ENCODE assay signal across 21 cellular contexts in the genomic region with DNA sequence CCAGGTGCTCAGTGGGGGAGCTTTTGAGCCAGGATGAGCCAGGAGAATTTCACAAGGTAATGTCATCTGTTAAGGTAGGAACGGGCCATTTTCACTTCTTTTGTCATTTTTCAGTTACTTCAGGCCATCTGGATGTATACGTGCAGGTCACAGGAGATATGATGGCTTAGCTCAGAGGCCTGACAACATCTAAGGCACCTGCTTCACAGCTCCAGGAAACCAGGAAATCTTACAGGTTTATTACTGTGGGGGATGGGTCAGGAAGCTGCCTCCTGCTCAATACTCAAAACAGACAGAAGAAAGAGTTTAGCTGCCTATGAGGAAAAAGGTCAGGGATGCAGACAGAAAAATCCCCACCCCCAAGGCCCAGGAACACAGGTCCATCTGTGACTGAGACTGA.
"Had no signal": no experiment of that assay in that cellular context is flagged by ENCODE, and none has a peak within 500 bp of the region (broad histone marks: within the 10 kb centered on the region; RNA-seq: fewer than 3 reads in every experiment).

No MANE protein-coding gene starts in this region.

- H3K36me3 ChIP-seq: cardiac muscle cell, thyroid gland had no signal

- H2AFZ ChIP-seq: parathyroid adenoma had no signal

- H3K4me3 ChIP-seq: cardiac muscle cell, thyroid gland had no signal

- H3K9me3 ChIP-seq: thyroid gland had no signal

- H3K4me1 Mint-ChIP-seq: activated naive CD8-positive, alpha-beta T cell treated with anti-CD3 and anti-CD28 coated beads, Interleukin-2, amount 50 U/mL, for 24 hours; nephron had no signal

- H3K27me3 ChIP-seq: cardiac muscle cell, thyroid gland had no signal

- H3K4me3 Mint-ChIP-seq: activated naive CD8-positive, alpha-beta T cell treated with anti-CD3 and anti-CD28 coated beads, Interleukin-2, amount 50 U/mL, for 24 hours; activated T-cell treated with anti-CD3 and anti-CD28 coated beads, Interleukin-2, amount 50 U/mL, for 4 hours; nephron had no signal

- H3K79me2 ChIP-seq: parathyroid adenoma had no signal

- H3K27me3 Mint-ChIP-seq: activated naive CD8-positive, alpha-beta T cell treated with anti-CD3 and anti-CD28 coated beads, Interleukin-2, amount 50 U/mL, for 24 hours had no signal

- H3K27ac ChIP-seq: cardiac muscle cell, parathyroid adenoma, thyroid gland had no signal

- H3K4me1 ChIP-seq: parathyroid adenoma, thyroid gland had no signal

- H3K9ac ChIP-seq: parathyroid adenoma had no signal

- DNase-seq: activated CD4-positive, alpha-beta T cell treated with anti-CD3 and anti-CD28 coated beads for 4 hours; activated CD4-positive, alpha-beta T cell treated with anti-CD3 and anti-CD28 coated beads, Interleukin-2, amount 50 U/mL, for 48 hours; activated CD4-positive, CD25-positive, alpha-beta regulatory T cell; activated CD8-positive, alpha-beta memory T cell treated with anti-CD3 and anti-CD28 coated beads, Interleukin-2, amount 50 U/mL, for 48 hours; activated effector memory CD4-positive, alpha-beta T cell treated with Interleukin-2 at 50 U/mL for 16 hours; activated naive CD4-positive, alpha-beta T cell treated with anti-CD3 and anti-CD28 coated beads, Interleukin-2, amount 50 U/mL, for 16 hours; activated naive CD8-positive, alpha-beta T cell treated with anti-CD3 and anti-CD28 coated beads, Interleukin-2, amount 50 U/mL, for 24 hours; activated T-cell treated with anti-CD3 and anti-CD28 coated beads, Interleukin-2, amount 50 U/mL, for 4 hours; dermis blood vessel endothelial cell; effector CD8-positive, alpha-beta T cell; foreskin melanocyte; hippocampal formation; right cardiac atrium; stimulated activated CD4-positive, alpha-beta T cell treated with anti-CD3 and anti-CD28 coated beads, Interleukin-12 subunit alpha, Interleukin-12 subunit beta, amount 100 ng/mL, for 4 hours; stimulated activated CD4-positive, alpha-beta T cell treated with anti-CD3 and anti-CD28 coated beads, Interleukin-4, amount 100 ng/mL, for 4 hours; stimulated activated naive CD8-positive, alpha-beta T cell treated with anti-CD3 and anti-CD28 coated beads, Interleukin-15, Interleukin-2, amounts not matched to agents 100 U/mL and 50 U/mL, for 24 hours; T-helper 9 cell; thyroid gland had no signal

- H3K27ac Mint-ChIP-seq: activated naive CD8-positive, alpha-beta T cell treated with anti-CD3 and anti-CD28 coated beads, Interleukin-2, amount 50 U/mL, for 24 hours; nephron had no signal
